Comparison of ENCODE assay signal across 23 cellular contexts in genomic region chr2:20541651-20542050, GRCh38.
DNase-seq lines count a peak whose midpoint lies in the region; ATAC-seq and TF ChIP-seq lines count a peak whose summit lies in the region.
"Had no signal": no experiment of that assay in that cellular context is flagged by ENCODE, and none has a peak within 500 bp of the region (broad histone marks: within the 10 kb centered on the region; RNA-seq: fewer than 3 reads in every experiment).

No MANE protein-coding gene starts in this region.

- H3K14ac ChIP-seq in neuronal stem cell (ENCODE audit: low read length): peak overlapping the region; percentile 32

- no peak overlapping the region for H2BK12ac ChIP-seq in neuronal stem cell (ENCODE audit: low read length)

- H4K91ac ChIP-seq in neuronal stem cell (ENCODE audit: low read depth, low read length, poor library complexity): peak overlapping the region; percentile 7

- H3K9ac ChIP-seq in neuronal stem cell (ENCODE audit: low read depth, low read length, poor library complexity): no peak overlapping the region

- TF ChIP-seq POLR2A in tibial nerve (IDR thresholded peaks at IDR 0.05): no peak

- no peaks in the 10 kb centered on the region for H3K79me1 ChIP-seq in neuronal stem cell (ENCODE audit: low read depth, low read length)

- no peak overlapping the region for H4K8ac ChIP-seq in neuronal stem cell (ENCODE audit: low read depth, low read length)

- H3K9me3 ChIP-seq in RWPE2 (ENCODE audit: severe bottlenecking) (no peaks in the 10 kb centered on the region), neuronal stem cell (replicated peaks in 1 of 2; ENCODE audit: control insufficient read depth in 2 of 2, insufficient read depth in 1 of 2, low read depth in 1 of 2, low read length in 2 of 2) (peaks cover 0 to 1% of the 10 kb centered on the region in 2 donors), tibial nerve (peaks cover 0 to 6% (median 0%) of the 10 kb centered on the region in 4 donors)
- H3K9me3 ChIP-seq: Caco-2 had no signal

- no peak overlapping the region for H2BK120ac ChIP-seq in neuronal stem cell (ENCODE audit: low read depth, low read length)

- TF ChIP-seq CTCF in RWPE2 (IDR thresholded peaks at IDR 0.05; ENCODE audit: poor library complexity, severe bottlenecking) (no peak), epithelial cell of esophagus (IDR thresholded peaks at IDR 0.05; ENCODE audit: insufficient read depth, low read depth, low read length, missing control alignments) (peak; percentile 3), tibial nerve (IDR thresholded peaks at IDR 0.05) (no peak)

- no peaks in the 10 kb centered on the region for H3K27me3 ChIP-seq in RWPE2 (ENCODE audit: insufficient read depth, poor library complexity, severe bottlenecking)
- peaks cover 0 to 30% (median 0%) of the 10 kb centered on the region in 3 experiments for H3K27me3 ChIP-seq in neuronal stem cell (ENCODE audit: control insufficient read depth in 3 of 3, insufficient read depth in 3 of 3, low read depth in 1 of 3, low read length in 3 of 3)
- H3K27me3 ChIP-seq in tibial nerve: no peaks in the 10 kb centered on the region
- H3K27me3 ChIP-seq: SJSA1 had no signal

- no peaks in the 10 kb centered on the region for H3K9me3 Mint-ChIP-seq in activated T-cell treated with anti-CD3 and anti-CD28 coated beads, Interleukin-2, amount 50 U/mL, for 72 hours

- no peaks in the 10 kb centered on the region for H3K27me3 Mint-ChIP-seq in activated T-cell treated with anti-CD3 and anti-CD28 coated beads, Interleukin-2, amount 50 U/mL, for 72 hours (ENCODE audit: low read depth)

- WGBS in neuronal stem cell (ENCODE audit: extremely low coverage in 2 of 2, insufficient read length in 2 of 2, insufficient replicate concordance in 1 of 2), 2 donors: no CpG with 5 or more reads among the region's 5 CpGs
- WGBS in tibial nerve, 2 donors: 93% methylated on average over 5 of the region's 5 CpGs

- no peaks in the 10 kb centered on the region for H3K36me3 ChIP-seq in RWPE2 (ENCODE audit: low read depth)
- no peaks in the 10 kb centered on the region for H3K36me3 ChIP-seq in neuronal stem cell (replicated peaks in 1 of 2; ENCODE audit: control insufficient read depth in 2 of 2, insufficient read depth in 2 of 2, low read length in 2 of 2)
- H3K36me3 ChIP-seq in tibial nerve: no peaks in the 10 kb centered on the region
- H3K36me3 ChIP-seq: SJSA1 had no signal

- H3K27ac Mint-ChIP-seq in activated T-cell treated with anti-CD3 and anti-CD28 coated beads, Interleukin-2, amount 50 U/mL, for 72 hours: no peak overlapping the region
- H3K27ac Mint-ChIP-seq: B cell; CD8-positive, alpha-beta T cell had no signal

- no peak overlapping the region for H3K4me3 Mint-ChIP-seq in activated T-cell treated with anti-CD3 and anti-CD28 coated beads, Interleukin-2, amount 50 U/mL, for 72 hours
- H3K4me3 Mint-ChIP-seq: B cell; CD8-positive, alpha-beta T cell had no signal

- no peak overlapping the region for H3K4ac ChIP-seq in neuronal stem cell (ENCODE audit: low read length)

- peaks cover 5% of the 10 kb centered on the region for H3K4me1 ChIP-seq in RWPE2 (ENCODE audit: insufficient read depth, poor library complexity, severe bottlenecking)
- H3K4me1 ChIP-seq in neuronal stem cell (ENCODE audit: control insufficient read depth in 2 of 2, insufficient read depth in 1 of 2, low read depth in 1 of 2, low read length in 2 of 2): peaks cover 22 to 25% of the 10 kb centered on the region in 2 donors
- H3K4me1 ChIP-seq in tibial nerve: peaks cover 0 to 21% (median 7%) of the 10 kb centered on the region in 4 donors

- H3K23ac ChIP-seq in neuronal stem cell (ENCODE audit: low read depth, low read length, poor library complexity): peak overlapping the region; percentile 25

- peak overlapping the region; percentile 16 for H2AK5ac ChIP-seq in neuronal stem cell (ENCODE audit: low read depth, low read length)

- TF ChIP-seq EP300 in tibial nerve (IDR thresholded peaks at IDR 0.05): no peak

- H3K27ac ChIP-seq in RWPE2 (ENCODE audit: poor library complexity, severe bottlenecking) (no peak overlapping the region), neuronal stem cell (replicated peaks; ENCODE audit: low read length) (no peak overlapping the region), tibial nerve (no peak overlapping the region)
- H3K27ac ChIP-seq: 22Rv1, C4-2B, SJSA1 had no signal

- no peaks in the 10 kb centered on the region for H3K36me3 Mint-ChIP-seq in activated T-cell treated with anti-CD3 and anti-CD28 coated beads, Interleukin-2, amount 50 U/mL, for 72 hours (ENCODE audit: insufficient read depth in 2 of 2)
- H3K36me3 Mint-ChIP-seq: CD8-positive, alpha-beta T cell had no signal

- H2BK15ac ChIP-seq in neuronal stem cell (ENCODE audit: low read length): peak overlapping the region; percentile 9

- no peaks in the 10 kb centered on the region for H3K4me1 Mint-ChIP-seq in activated T-cell treated with anti-CD3 and anti-CD28 coated beads, Interleukin-2, amount 50 U/mL, for 72 hours (ENCODE audit: low read depth)
- H3K4me1 Mint-ChIP-seq: B cell had no signal

- ATAC-seq in RWPE2 (ENCODE audit: low read depth): peak; percentile 58
- ATAC-seq in activated T-cell treated with anti-CD3 and anti-CD28 coated beads, Interleukin-2, amount 50 U/mL, for 72 hours (replicated peaks in 1 of 2): no peak
- ATAC-seq: CD8-positive, alpha-beta T cell; PC-3 had no signal

- H2AFZ ChIP-seq in neuronal stem cell (ENCODE audit: low read length): no peak overlapping the region

- peak overlapping the region; percentile 62 for H3K18ac ChIP-seq in neuronal stem cell (ENCODE audit: low read length)

- DNase-seq in DMS 273 (lab: John Stamatoyannopoulos, UW; ENCODE audit: unreplicated experiment): peak; percentile 60
- DNase-seq in DMS 273 treated with DMSO at 0.1 percent for 48 hours (lab: John Stamatoyannopoulos, UW): no peak
- no peak for DNase-seq in RWPE2 (ENCODE audit: low spot score)
- DNase-seq in epithelial cell of esophagus (ENCODE audit: low read depth): peak; percentile 54
- DNase-seq in neuronal stem cell (ENCODE audit: low spot score): no peak
- no peak for DNase-seq in SKM-1 treated with dmso at 0.1 percent for 144 hours (lab: John Stamatoyannopoulos, UW; ENCODE audit: unreplicated experiment)
- no peak for DNase-seq in activated T-cell treated with anti-CD3 and anti-CD28 coated beads, Interleukin-2, amount 50 U/mL, for 72 hours
- no peak for DNase-seq in tibial nerve (ENCODE audit: low spot score in 2 of 2)
- DNase-seq: Caco-2; CD8-positive, alpha-beta T cell; DMS79 treated with DMSO at 0.1 percent for 48 hours; GF-D8; KG1; NCI-H1048; NCI-H1694; NCI-H2029 treated with DMSO at 0.1 percent for 48 hours; NCI-H2227 treated with DMSO at 0.1 percent for 48 hours; PC-3; Right ventricle myocardium superior had no signal

- H3K4me3 ChIP-seq in RWPE2 (ENCODE audit: severe bottlenecking) (no peak overlapping the region), epithelial cell of esophagus (ENCODE audit: low read length) (no peak overlapping the region), neuronal stem cell (ENCODE audit: low read length in 2 of 2) (no peak overlapping the region), tibial nerve (no peak overlapping the region)
- H3K4me3 ChIP-seq: SJSA1 had no signal

- H3K4me2 ChIP-seq in neuronal stem cell (ENCODE audit: insufficient read depth, low read length, poor library complexity, severe bottlenecking): no peak overlapping the region

- no peak overlapping the region for H2BK5ac ChIP-seq in neuronal stem cell (ENCODE audit: low read length)

Comparison
In these comparisons a context has a peak if more than half of its experiments do, and no peak if none do; other contexts are left out.
1. DNase-seq: peak in DMS 273 (single experiment) and epithelial cell of esophagus (single experiment); none in DMS 273 treated with DMSO at 0.1 percent for 48 hours (single experiment), RWPE2 (single experiment), neuronal stem cell (single experiment), SKM-1 treated with dmso at 0.1 percent for 144 hours (single experiment), activated T-cell treated with anti-CD3 and anti-CD28 coated beads, Interleukin-2, amount 50 U/mL, for 72 hours (0 of 2) and tibial nerve (0 of 2).